10 cellular contexts compared by ENCODE assay signal in genomic region chr9:109652971-109653370, GRCh38.
A peak's percentile ranks its signal among the peaks of the same experiment; 100 is the strongest.
DNase-seq lines count a peak whose midpoint lies in the region; ATAC-seq and TF ChIP-seq lines count a peak whose summit lies in the region.
"Had no signal": no experiment of that assay in that cellular context is flagged by ENCODE, and none has a peak within 500 bp of the region (broad histone marks: within the 10 kb centered on the region; RNA-seq: fewer than 3 reads in every experiment).

No MANE protein-coding gene starts in this region.

- H3K4me1 ChIP-seq in prostate gland (replicated peaks) = no peaks in the 10 kb centered on the region

- H3K9me3 Mint-ChIP-seq in stimulated activated naive B cell treated with anti-CD40 and anti-IgM and Interleukin-4, amounts not matched to agents 10 μg/mL and 1 μg/mL and 100 μg/mL, for 72 hours = peaks cover 6 to 12% of the 10 kb centered on the region in 2 donors

- peak; percentile 68 for DNase-seq in AG20443 (ENCODE audit: low spot score)
- DNase-seq in HPDE6-E6E7 (ENCODE audit: extremely low spot score) = peak; percentile 44
- peak; percentile 58 for DNase-seq in astrocyte of the spinal cord (ENCODE audit: low read depth, low spot score)
- no peak for DNase-seq in kidney epithelial cell (ENCODE audit: low read depth)
- no peak for DNase-seq in DMS153 (lab: John Stamatoyannopoulos, UW)
- DNase-seq in prostate gland (ENCODE audit: low spot score) = no peak
- DNase-seq in stimulated activated naive CD8-positive, alpha-beta T cell treated with anti-CD3 and anti-CD28 coated beads, Interleukin-15, Interleukin-2, amounts not matched to agents 100 U/mL and 50 U/mL, for 24 hours = no peak
- DNase-seq in stimulated activated naive B cell treated with anti-CD40 and anti-IgM and Interleukin-4, amounts not matched to agents 10 μg/mL and 1 μg/mL and 100 μg/mL, for 72 hours = no peak
- DNase-seq: activated CD8-positive, alpha-beta memory T cell treated with anti-CD3 and anti-CD28 coated beads, Interleukin-2, amount 50 U/mL, for 4 hours had no signal

- H3K36me3 ChIP-seq in kidney epithelial cell (ENCODE audit: control insufficient read depth, insufficient read depth, low read length) (no peaks in the 10 kb centered on the region), prostate gland (no peaks in the 10 kb centered on the region)

- no peak overlapping the region for H3K4me3 ChIP-seq in astrocyte of the spinal cord (ENCODE audit: low read depth, low read length)
- no peak overlapping the region for H3K4me3 ChIP-seq in kidney epithelial cell (ENCODE audit: low read depth, low read length)
- no peak overlapping the region for H3K4me3 ChIP-seq in prostate gland

- H3K27me3 ChIP-seq in kidney epithelial cell (ENCODE audit: control insufficient read depth, insufficient read depth, low read length) = no peaks in the 10 kb centered on the region
- no peaks in the 10 kb centered on the region for H3K27me3 ChIP-seq in prostate gland (replicated peaks; ENCODE audit: insufficient read depth)

- no peak for TF ChIP-seq POLR2A in prostate gland (IDR thresholded peaks at IDR 0.05)

- no peak overlapping the region for H3K4me3 Mint-ChIP-seq in stimulated activated naive B cell treated with anti-CD40 and anti-IgM and Interleukin-4, amounts not matched to agents 10 μg/mL and 1 μg/mL and 100 μg/mL, for 72 hours
- H3K4me3 Mint-ChIP-seq: memory B cell had no signal

- H3K36me3 Mint-ChIP-seq in stimulated activated naive B cell treated with anti-CD40 and anti-IgM and Interleukin-4, amounts not matched to agents 10 μg/mL and 1 μg/mL and 100 μg/mL, for 72 hours = no peaks in the 10 kb centered on the region
- H3K36me3 Mint-ChIP-seq: memory B cell had no signal

- H3K4me1 Mint-ChIP-seq in stimulated activated naive B cell treated with anti-CD40 and anti-IgM and Interleukin-4, amounts not matched to agents 10 μg/mL and 1 μg/mL and 100 μg/mL, for 72 hours = peaks cover 0 to 2% of the 10 kb centered on the region in 2 donors
- H3K4me1 Mint-ChIP-seq: memory B cell had no signal

- 51% methylated on average over 4 of the region's 4 CpGs for WGBS in prostate gland

- H3K27ac ChIP-seq in prostate gland = no peak overlapping the region

- H3K27ac Mint-ChIP-seq in stimulated activated naive B cell treated with anti-CD40 and anti-IgM and Interleukin-4, amounts not matched to agents 10 μg/mL and 1 μg/mL and 100 μg/mL, for 72 hours = no peak overlapping the region
- H3K27ac Mint-ChIP-seq: memory B cell had no signal

- peaks cover 29 to 30% of the 10 kb centered on the region in 2 donors for H3K27me3 Mint-ChIP-seq in stimulated activated naive B cell treated with anti-CD40 and anti-IgM and Interleukin-4, amounts not matched to agents 10 μg/mL and 1 μg/mL and 100 μg/mL, for 72 hours

- H3K9me3 ChIP-seq in prostate gland = no peaks in the 10 kb centered on the region

- no peak for ATAC-seq in stimulated activated naive CD8-positive, alpha-beta T cell treated with anti-CD3 and anti-CD28 coated beads, Interleukin-15, Interleukin-2, amounts not matched to agents 100 U/mL and 50 U/mL, for 24 hours
- no peak for ATAC-seq in stimulated activated naive B cell treated with anti-CD40 and anti-IgM and Interleukin-4, amounts not matched to agents 10 μg/mL and 1 μg/mL and 100 μg/mL, for 72 hours (replicated peaks)

- TF ChIP-seq CTCF in astrocyte of the spinal cord (IDR thresholded peaks at IDR 0.05; ENCODE audit: low read depth, low read length) = peak; percentile 73
- TF ChIP-seq CTCF in kidney epithelial cell (IDR thresholded peaks at IDR 0.05; ENCODE audit: insufficient read depth, low read length, poor library complexity, severe bottlenecking) = peak; percentile 45
- TF ChIP-seq CTCF in prostate gland (IDR thresholded peaks at IDR 0.05) = peak in 2 of 4 experiments; percentile 5 to 51

- in situ Hi-C loops in astrocyte of the spinal cord (cut with HindIII; ENCODE audit: low sequenced_read_pairs) = no loop called here

- intact Hi-C loops in prostate gland (cut with DNase I) = no loop called here

Comparison
In these comparisons a context has a peak if more than half of its experiments do, and no peak if none do; other contexts are left out.
1. DNase-seq: peak in AG20443 (single experiment), HPDE6-E6E7 (single experiment) and astrocyte of the spinal cord (single experiment); none in kidney epithelial cell (single experiment), DMS153 (single experiment), prostate gland (single experiment), stimulated activated naive CD8-positive, alpha-beta T cell treated with anti-CD3 and anti-CD28 coated beads, Interleukin-15, Interleukin-2, amounts not matched to agents 100 U/mL and 50 U/mL, for 24 hours (single experiment) and stimulated activated naive B cell treated with anti-CD40 and anti-IgM and Interleukin-4, amounts not matched to agents 10 μg/mL and 1 μg/mL and 100 μg/mL, for 72 hours (single experiment).